Comparison of ENCODE assay signal across 1 cellular context in genomic region chr10:12334186-12334530, GRCh38.
TF ChIP-seq lines count a peak whose summit lies in the region.

No MANE protein-coding gene starts in this region.

TF ChIP-seq in HEK293, 187 proteins besides CTCF, POLR2A, EP300 and RAD21 (continued from another document):
- no peak for TF ChIP-seq PRDM2 (tag by site-specific recombination; IDR thresholded peaks at IDR 0.05; ENCODE audit: borderline replicate concordance)
- TF ChIP-seq ZNF785 (tag by site-specific recombination; IDR thresholded peaks at IDR 0.05): no peak
- no peak for TF ChIP-seq ZNF132 (tag by site-specific recombination; IDR thresholded peaks at IDR 0.05; ENCODE audit: borderline replicate concordance)
- TF ChIP-seq RBAK (tag by site-specific recombination; IDR thresholded peaks at IDR 0.05): no peak
- TF ChIP-seq ZNF473 (tag by site-specific recombination; IDR thresholded peaks at IDR 0.05): no peak
- TF ChIP-seq ZNF266 (tag by site-specific recombination; IDR thresholded peaks at IDR 0.05; ENCODE audit: low read depth): no peak
- no peak for TF ChIP-seq KLF10 (tag by site-specific recombination; IDR thresholded peaks at IDR 0.05)
- TF ChIP-seq, protein P1, sequence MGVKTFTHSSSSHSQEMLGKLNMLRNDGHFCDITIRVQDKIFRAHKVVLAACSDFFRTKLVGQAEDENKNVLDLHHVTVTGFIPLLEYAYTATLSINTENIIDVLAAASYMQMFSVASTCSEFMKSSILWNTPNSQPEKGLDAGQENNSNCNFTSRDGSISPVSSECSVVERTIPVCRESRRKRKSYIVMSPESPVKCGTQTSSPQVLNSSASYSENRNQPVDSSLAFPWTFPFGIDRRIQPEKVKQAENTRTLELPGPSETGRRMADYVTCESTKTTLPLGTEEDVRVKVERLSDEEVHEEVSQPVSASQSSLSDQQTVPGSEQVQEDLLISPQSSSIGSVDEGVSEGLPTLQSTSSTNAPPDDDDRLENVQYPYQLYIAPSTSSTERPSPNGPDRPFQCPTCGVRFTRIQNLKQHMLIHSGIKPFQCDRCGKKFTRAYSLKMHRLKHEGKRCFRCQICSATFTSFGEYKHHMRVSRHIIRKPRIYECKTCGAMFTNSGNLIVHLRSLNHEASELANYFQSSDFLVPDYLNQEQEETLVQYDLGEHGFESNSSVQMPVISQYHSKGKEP (tag by site-specific recombination; IDR thresholded peaks at IDR 0.05): no peak
- no peak for TF ChIP-seq TRIM28 (IDR thresholded peaks at IDR 0.05; ENCODE audit: borderline replicate concordance, low read length)
- TF ChIP-seq ZNF274 (IDR thresholded peaks at IDR 0.05; ENCODE audit: low read length): no peak
- TF ChIP-seq ZNF274 (tag by site-specific recombination; IDR thresholded peaks at IDR 0.05; ENCODE audit: borderline replicate concordance): no peak
